ENCODE assay signal across 1 cellular context in genomic region chr6:11493979-11494378, GRCh38.
TF ChIP-seq lines count a peak whose summit lies in the region.

No MANE protein-coding gene starts in this region.

TF ChIP-seq in GM12878, 131 proteins besides CTCF, POLR2A, EP300 and RAD21 (continued from another document):
- TF ChIP-seq ZNF592 (IDR thresholded peaks at IDR 0.05) (no peak), HDAC6 (IDR thresholded peaks at IDR 0.05; ENCODE audit: unreplicated experiment) (no peak), KLF5 (IDR thresholded peaks at IDR 0.05; ENCODE audit: partially characterized antibody) (no peak), ZBED1 (IDR thresholded peaks at IDR 0.05; ENCODE audit: borderline replicate concordance) (no peak), IKZF1 (conservative IDR thresholded peaks at IDR 0.05) (no peak), PRDM15 (CRISPR knock-in tag; IDR thresholded peaks at IDR 0.05) (no peak), ZBTB4 (CRISPR knock-in tag; IDR thresholded peaks at IDR 0.05) (no peak), RCOR1 (conservative IDR thresholded peaks at IDR 0.05; ENCODE audit: low read depth, low read length) (no peak)
